Comparison of ENCODE assay signal across 1 cellular context in the genomic region with DNA sequence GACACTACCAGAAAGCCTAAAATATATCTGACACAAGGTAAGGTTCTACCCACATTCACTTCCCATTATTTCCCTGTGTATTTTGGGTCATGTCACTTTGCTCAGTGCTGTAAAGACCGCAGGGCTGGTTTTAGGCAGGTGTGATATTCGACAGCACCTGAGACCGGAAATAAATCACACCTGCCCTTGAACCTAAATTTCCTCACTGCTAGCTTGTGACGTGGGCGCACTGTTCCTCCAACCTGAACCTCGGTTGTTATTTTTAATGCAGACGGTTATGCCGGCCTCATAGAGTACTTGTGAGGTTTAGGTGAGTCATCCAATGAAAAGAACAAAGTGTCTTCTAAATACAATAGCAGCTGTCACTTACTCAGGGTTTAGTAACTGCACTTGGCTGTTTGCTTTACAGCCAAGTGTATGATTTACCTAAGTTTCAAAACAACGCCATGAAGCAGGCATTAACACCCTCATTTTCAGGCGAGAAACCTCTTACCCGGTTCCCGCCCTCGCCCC.
TF ChIP-seq lines count a peak whose summit lies in the region.

No MANE protein-coding gene starts in this region.

TF ChIP-seq in endothelial cell of umbilical vein, 7 proteins besides CTCF, POLR2A, EP300 and RAD21 (continued from another document):
- TF ChIP-seq GATA2 (IDR thresholded peaks at IDR 0.05; ENCODE audit: insufficient read depth, insufficient read length, low read depth, low read length), result no peak
- TF ChIP-seq FOS (IDR thresholded peaks at IDR 0.05; ENCODE audit: borderline replicate concordance, insufficient read depth, low read length), result peak; percentile 90
- TF ChIP-seq MYC (IDR thresholded peaks at IDR 0.05; ENCODE audit: low read depth, low read length), result no peak
- no peak for TF ChIP-seq MAX (IDR thresholded peaks at IDR 0.05; ENCODE audit: insufficient read depth, insufficient read length)
- no peak for TF ChIP-seq EZH2 (IDR thresholded peaks at IDR 0.05; ENCODE audit: borderline replicate concordance, low read depth, low read length, severe bottlenecking)
